1 cellular context compared by ENCODE assay signal in genomic region chr6:79467716-79468115, GRCh38.
TF ChIP-seq lines count a peak whose summit lies in the region.

No MANE protein-coding gene starts in this region.

TF ChIP-seq in HCT116, 20 proteins besides CTCF, POLR2A, EP300 and RAD21 (continued from another document):
- TF ChIP-seq ZBTB33 (IDR thresholded peaks at IDR 0.05; ENCODE audit: extremely low read depth, insufficient replicate concordance, low read length), result no peak
